11 cellular contexts compared by ENCODE assay signal in the genomic region with DNA sequence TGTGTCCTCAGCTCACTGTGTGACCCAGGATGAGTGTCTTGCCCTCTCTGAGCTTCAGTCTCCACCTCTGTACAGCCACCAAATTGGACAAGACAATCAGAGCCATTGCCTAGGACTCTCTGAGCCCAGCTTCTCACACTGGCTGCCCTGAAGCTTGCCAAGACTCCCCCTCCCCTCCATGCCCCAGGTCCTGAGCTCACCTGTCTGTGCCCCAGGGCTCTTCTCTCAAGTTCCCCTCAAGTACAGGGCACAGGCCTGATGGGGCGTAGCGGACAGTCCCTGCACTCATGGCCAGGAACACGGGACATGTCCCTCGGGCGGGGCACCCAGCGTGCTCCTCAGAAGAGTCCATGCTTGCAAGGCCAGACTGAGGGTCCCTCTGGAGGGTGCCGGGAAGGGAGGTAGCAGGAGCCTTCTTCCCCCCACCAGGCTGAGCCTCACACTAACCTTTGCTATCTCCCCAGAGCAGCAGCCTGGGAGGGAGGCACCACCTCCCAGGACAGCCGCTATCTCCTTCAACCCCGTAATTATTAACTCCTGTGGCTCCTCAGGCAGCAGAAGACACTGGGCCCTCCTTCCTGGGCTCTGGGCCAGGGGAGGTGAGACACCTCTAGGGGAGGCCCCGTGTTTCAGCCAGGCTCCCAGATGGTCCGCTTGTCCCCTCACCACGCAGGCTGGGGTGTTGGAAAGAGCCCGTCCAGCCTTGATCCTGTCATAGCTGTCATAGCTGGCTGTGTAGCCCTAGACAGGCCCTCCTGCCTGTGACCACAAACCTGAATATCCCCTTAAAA. TPM values are rescaled to one million over a fixed set of nuclear protein-coding genes. Genes with fewer than 3 reads are reported as not detected.
DNase-seq lines count a peak whose midpoint lies in the region; ATAC-seq and TF ChIP-seq lines count a peak whose summit lies in the region.
"Had no signal": no experiment of that assay in that cellular context is flagged by ENCODE, and none has a peak within 500 bp of the region (broad histone marks: within the 10 kb centered on the region; RNA-seq: fewer than 3 reads in every experiment).

No MANE protein-coding gene starts in this region.

- no peaks in the 10 kb centered on the region for H3K9me3 ChIP-seq in hepatocyte (ENCODE audit: low read depth)
- no peaks in the 10 kb centered on the region for H3K9me3 ChIP-seq in gastrocnemius medialis
- H3K9me3 ChIP-seq: ascending aorta had no signal

- H3K27ac ChIP-seq in hepatocyte (peak overlapping the region; percentile 61), gastrocnemius medialis (peak overlapping the region in 3 of 4 donors; percentile 49 to 77 (median 67))
- H3K27ac ChIP-seq: KMS-11 had no signal

- DNase-seq in DMS79 treated with DMSO at 0.1 percent for 48 hours (lab: John Stamatoyannopoulos, UW) (peak; percentile 26), OCI-M2 (lab: John Stamatoyannopoulos, UW; ENCODE audit: unreplicated experiment) (peak; percentile 22), hepatocyte (ENCODE audit: low spot score) (peak; percentile 64), gastrocnemius medialis (peak in 1 of 2 donors; percentile 6), CD14-positive monocyte (ENCODE audit: low spot score) (no peak), SKM-1 (lab: John Stamatoyannopoulos, UW; ENCODE audit: unreplicated experiment) (no peak)
- DNase-seq in activated naive CD8-positive, alpha-beta T cell treated with anti-CD3 and anti-CD28 coated beads for 36 hours: no peak
- DNase-seq: activated T-cell treated with anti-CD3 and anti-CD28 coated beads for 4 hours had no signal

- peak overlapping the region; percentile 57 for H3K4me2 ChIP-seq in hepatocyte
- H3K4me2 ChIP-seq: KMS-11 had no signal

- H3K4me3 ChIP-seq in hepatocyte: no peak overlapping the region
- H3K4me3 ChIP-seq in gastrocnemius medialis: no peak overlapping the region
- H3K4me3 ChIP-seq: ascending aorta had no signal

- no peak overlapping the region for H3K27ac Mint-ChIP-seq in activated naive CD8-positive, alpha-beta T cell treated with anti-CD3 and anti-CD28 coated beads for 36 hours
- H3K27ac Mint-ChIP-seq in CD14-positive monocyte: no peak overlapping the region

- in situ Hi-C loops in gastrocnemius medialis (cut with MboI; ENCODE audit: low sequenced_read_pairs in 4 of 4): no loop called here

- peaks cover 17% of the 10 kb centered on the region for H3K79me2 ChIP-seq in hepatocyte

- H3K4me1 ChIP-seq in hepatocyte (ENCODE audit: insufficient read depth) (peaks cover 42% of the 10 kb centered on the region), gastrocnemius medialis (peaks cover 17 to 21% of the 10 kb centered on the region in 2 donors)

- H3K36me3 Mint-ChIP-seq in activated naive CD8-positive, alpha-beta T cell treated with anti-CD3 and anti-CD28 coated beads for 36 hours: no peaks in the 10 kb centered on the region
- peaks cover 4 to 8% of the 10 kb centered on the region in 2 donors for H3K36me3 Mint-ChIP-seq in CD14-positive monocyte

- intact Hi-C loops in gastrocnemius medialis (cut with DNase I; ENCODE audit: low total_unique reads): no loop called here
- intact Hi-C loops in CD14-positive monocyte (cut with micrococcal nuclease): no loop called here

- H2AFZ ChIP-seq in hepatocyte: no peak overlapping the region

- H3K4me1 Mint-ChIP-seq in activated naive CD8-positive, alpha-beta T cell treated with anti-CD3 and anti-CD28 coated beads for 36 hours: peaks cover 2% of the 10 kb centered on the region
- H3K4me1 Mint-ChIP-seq in CD14-positive monocyte: peaks cover 38% of the 10 kb centered on the region

- WGBS in hepatocyte (ENCODE audit: low lambda C conversion rate, missing lambda C conversion rate): 47% methylated on average over 13 of the region's 13 CpGs

- H3K4me3 Mint-ChIP-seq in activated naive CD8-positive, alpha-beta T cell treated with anti-CD3 and anti-CD28 coated beads for 36 hours: no peak overlapping the region
- peak overlapping the region in 1 of 2 donors; percentile 48 for H3K4me3 Mint-ChIP-seq in CD14-positive monocyte

- H3K36me3 ChIP-seq in hepatocyte (replicated peaks; ENCODE audit: insufficient read depth, low read depth) (no peaks in the 10 kb centered on the region), gastrocnemius medialis (no peaks in the 10 kb centered on the region)
- H3K36me3 ChIP-seq: ascending aorta had no signal

- no peaks in the 10 kb centered on the region for H3K9me2 ChIP-seq in hepatocyte (replicated peaks; ENCODE audit: insufficient read depth)

- H4K20me1 ChIP-seq in hepatocyte (ENCODE audit: insufficient read depth, poor library complexity, severe bottlenecking): no peaks in the 10 kb centered on the region

- H3K27me3 Mint-ChIP-seq in activated naive CD8-positive, alpha-beta T cell treated with anti-CD3 and anti-CD28 coated beads for 36 hours: peaks cover 52% of the 10 kb centered on the region
- H3K27me3 Mint-ChIP-seq in CD14-positive monocyte (ENCODE audit: low read depth in 3 of 3): peaks cover 42 to 52% (median 51%) of the 10 kb centered on the region in 3 donors

- no peak for TF ChIP-seq POLR2A in gastrocnemius medialis (IDR thresholded peaks at IDR 0.05)

- H3K27me3 ChIP-seq in hepatocyte (no peaks in the 10 kb centered on the region), gastrocnemius medialis (peaks cover 14 to 21% (median 16%) of the 10 kb centered on the region in 3 donors)
- H3K27me3 ChIP-seq: ascending aorta had no signal

- TF ChIP-seq CTCF in hepatocyte (IDR thresholded peaks at IDR 0.05; ENCODE audit: poor library complexity): no peak
- TF ChIP-seq CTCF in gastrocnemius medialis (IDR thresholded peaks at IDR 0.05 in 4 of 5, conservative IDR thresholded peaks at IDR 0.05 in 1 of 5): no peak
- TF ChIP-seq CTCF in CD14-positive monocyte (IDR thresholded peaks at IDR 0.05): no peak

- no peak for ATAC-seq in gastrocnemius medialis
- no peak for ATAC-seq in HG03565 (IDR thresholded peaks at IDR 0.05; ENCODE audit: unreplicated experiment)

- no peaks in the 10 kb centered on the region for H3K9me3 Mint-ChIP-seq in activated naive CD8-positive, alpha-beta T cell treated with anti-CD3 and anti-CD28 coated beads for 36 hours
- H3K9me3 Mint-ChIP-seq in CD14-positive monocyte: peaks cover 0 to 16% (median 6%) of the 10 kb centered on the region in 7 donors

RNA-seq across cellular contexts. Expression of a gene that starts 2.7 kb away (rescaled TPM):
- total RNA-seq in hepatocyte: 9.1 and 10.8 TPM in 2 replicates
- 15.4 and 18.6 TPM in 2 replicates for polyA plus RNA-seq in hepatocyte
- 1 to 10 TPM; 3.9 to 5.4 (median 4.9) TPM for total RNA-seq in gastrocnemius medialis
- not detected for total RNA-seq in activated naive CD8-positive, alpha-beta T cell treated with anti-CD3 and anti-CD28 coated beads for 36 hours
- not detected for polyA plus RNA-seq in CD14-positive monocyte

RNA-seq across cellular contexts. Expression of a gene that starts 28.7 kb away (rescaled TPM):
- 19.4 and 25.0 TPM in 2 replicates for total RNA-seq in hepatocyte
- polyA plus RNA-seq in hepatocyte: 36.0 and 37.0 TPM in 2 replicates
- 100 to 1,000 TPM in 2 of 4 donors, 10 to 100 TPM in 2; 40.7 to 196 (median 89.0) TPM for total RNA-seq in gastrocnemius medialis
- 1 to 10 TPM; 5.7 to 6.4 TPM for total RNA-seq in activated naive CD8-positive, alpha-beta T cell treated with anti-CD3 and anti-CD28 coated beads for 36 hours
- polyA plus RNA-seq in CD14-positive monocyte: 1 to 10 TPM; 2.5 to 5.8 TPM

RNA-seq across cellular contexts. Expression of a gene that starts 30.1 kb away (rescaled TPM):
- total RNA-seq in hepatocyte (3.5 and 4.7 TPM in 2 replicates), gastrocnemius medialis (1 to 10 TPM in 1 of 4 donors, under 1 TPM in 2, not detected in 1; 0.93 to 1.7 (median 0.94) TPM)
- polyA plus RNA-seq in hepatocyte (5.7 and 6.9 TPM in 2 replicates), CD14-positive monocyte (1 to 10 TPM; 5.9 to 7.4 TPM)
- 1 to 10 TPM in 1 of 2 experiments, under 1 TPM in 1; 0.58 to 1.0 TPM for total RNA-seq in activated naive CD8-positive, alpha-beta T cell treated with anti-CD3 and anti-CD28 coated beads for 36 hours

RNA-seq across cellular contexts. Expression of a gene that starts 47.4 kb away (rescaled TPM):
- total RNA-seq in hepatocyte (1,071 and 1,519 TPM in 2 replicates), gastrocnemius medialis (1,000 to 10,000 TPM; 1,340 to 3,366 (median 1,705) TPM)
- polyA plus RNA-seq in hepatocyte (8,379 and 8,694 TPM in 2 replicates), CD14-positive monocyte (over 10,000 TPM in 1 of 2 donors, 1,000 to 10,000 TPM in 1; 8,968 to 11,239 TPM)
- total RNA-seq in activated naive CD8-positive, alpha-beta T cell treated with anti-CD3 and anti-CD28 coated beads for 36 hours: 100 to 1,000 TPM; 821 to 824 TPM

Comparison
In these comparisons a context has a peak if more than half of its experiments do, and no peak if none do; other contexts are left out.
1. DNase-seq: peak in DMS79 treated with DMSO at 0.1 percent for 48 hours (single experiment), OCI-M2 (single experiment) and hepatocyte (single experiment); none in activated naive CD8-positive, alpha-beta T cell treated with anti-CD3 and anti-CD28 coated beads for 36 hours (single experiment), CD14-positive monocyte (single experiment) and SKM-1 (single experiment).